Comparison of ENCODE assay signal across 8 cellular contexts in the genomic region with DNA sequence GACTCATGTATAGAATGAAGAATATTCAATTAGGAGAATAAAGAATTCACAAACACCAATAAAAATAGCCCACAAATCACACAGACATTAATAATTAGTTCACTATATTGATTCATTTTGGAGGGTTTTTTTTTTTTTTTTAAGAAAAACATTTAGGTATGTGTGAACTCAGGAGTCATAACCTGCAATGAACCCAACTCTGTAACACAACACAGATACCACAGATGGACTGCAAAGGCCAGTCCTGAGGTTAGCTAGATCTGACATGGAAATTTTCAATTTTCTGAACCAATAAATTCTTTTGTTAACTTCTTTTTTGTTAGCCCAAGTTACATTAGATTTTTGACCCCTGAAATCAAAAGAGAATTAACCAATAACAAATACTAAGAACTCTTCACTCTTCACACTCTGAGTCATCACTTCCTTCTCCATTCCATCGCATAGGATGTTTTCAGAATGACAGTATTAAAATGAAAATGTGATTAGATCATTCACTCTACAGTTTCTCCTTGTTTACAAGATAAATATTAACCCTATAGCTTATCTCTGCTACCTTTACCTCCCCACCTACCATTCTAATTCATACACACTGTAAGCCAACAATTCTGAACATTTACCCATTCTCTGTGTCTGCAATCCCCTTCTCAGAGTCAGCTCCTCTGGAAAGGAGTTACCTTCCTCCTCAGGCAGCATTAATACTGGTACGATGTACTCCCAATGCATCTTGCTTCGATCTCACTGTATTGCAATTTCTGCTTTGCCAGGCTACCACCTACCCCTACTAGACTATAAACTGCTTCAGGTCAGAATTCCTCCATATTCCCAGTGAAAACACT.
DNase-seq lines count a peak whose midpoint lies in the region; ATAC-seq and TF ChIP-seq lines count a peak whose summit lies in the region.

No MANE protein-coding gene starts in this region.

- no peaks in the 10 kb centered on the region for H3K36me3 ChIP-seq in mammary epithelial cell (ENCODE audit: insufficient read depth, low read length)

- TF ChIP-seq CTCF in AG10803 (conservative IDR thresholded peaks at IDR 0.05; ENCODE audit: low read length) (no peak), mammary epithelial cell (conservative IDR thresholded peaks at IDR 0.05 in 1 of 2, IDR thresholded peaks at IDR 0.05 in 1 of 2; ENCODE audit: extremely low read depth in 1 of 2, insufficient read depth in 1 of 2, low read depth in 1 of 2, low read length in 2 of 2) (no peak)

- peaks cover 7% of the 10 kb centered on the region for H3K4me1 ChIP-seq in mammary epithelial cell (ENCODE audit: insufficient read depth, low read length)

- H3K27ac ChIP-seq in mammary epithelial cell (ENCODE audit: insufficient read depth, low read depth, low read length) = no peak overlapping the region

- intact Hi-C loops in mammary epithelial cell (cut with micrococcal nuclease) = no loop called here

- no peaks in the 10 kb centered on the region for H4K20me1 ChIP-seq in mammary epithelial cell (ENCODE audit: insufficient read depth, low read length)

- H3K4me3 ChIP-seq in AG10803 (ENCODE audit: low read length) (no peak overlapping the region), mammary epithelial cell (replicated peaks in 1 of 3; ENCODE audit: insufficient read depth in 1 of 3, low read depth in 2 of 3, low read length in 3 of 3) (no peak overlapping the region)

- no peaks in the 10 kb centered on the region for H3K27me3 ChIP-seq in mammary epithelial cell (ENCODE audit: insufficient read depth, low read length)

- peak overlapping the region; percentile 23 for H2AFZ ChIP-seq in mammary epithelial cell (ENCODE audit: low read depth, low read length)

- H3K79me2 ChIP-seq in mammary epithelial cell (ENCODE audit: insufficient read depth, low read length) = no peaks in the 10 kb centered on the region

- CTCF ChIA-PET in mammary epithelial cell (lab: Charles Lee; ENCODE audit: low non-redundant PET) (no interaction called here), HEK293T (lab: Yijun Ruan, JAX) (interaction anchor here (0.6 kb wide), 1 partner anchor 291 kb away, joined by 3 read pairs; no protein-coding TSS in a partner anchor)

- POLR2A ChIA-PET in HEK293T (lab: Yijun Ruan, JAX) = no interaction called here

- peak overlapping the region; percentile 48 for H3K4me2 ChIP-seq in mammary epithelial cell (ENCODE audit: insufficient read depth, low read depth, low read length)

- dilution Hi-C loops in mammary epithelial cell (cut with HindIII; ENCODE audit: low sequenced_read_pairs) = no loop called here

- no peak overlapping the region for H3K9ac ChIP-seq in mammary epithelial cell (ENCODE audit: insufficient read depth, low read length)

- WGBS in mammary epithelial cell (ENCODE audit: low coverage, missing lambda C conversion rate) = 64% methylated on average over 3 of the region's 3 CpGs

- no TSS peak for BruUV-seq in mammary epithelial cell (replicated peaks; lab: Mats Ljungman, UMichigan)

- DNase-seq in AG10803 (ENCODE audit: low read depth) (peak; percentile 61), mammary epithelial cell (peak; percentile 56), cerebellar nuclear complex (lab: John Stamatoyannopoulos, UW) (no peak), GOT3 (lab: John Stamatoyannopoulos, UW) (no peak), HEK293T (ENCODE audit: extremely low spot score) (no peak), medulla oblongata (ENCODE audit: extremely low spot score) (no peak)

- H3K9me3 ChIP-seq in mammary epithelial cell (replicated peaks; ENCODE audit: insufficient read depth, low read length) = no peaks in the 10 kb centered on the region

- in situ Hi-C loops in mammary epithelial cell (cut with MboI; ENCODE audit: low sequenced_read_pairs in 2 of 2) = no loop called here

- ATAC-seq in GM21367 (IDR thresholded peaks at IDR 0.05; ENCODE audit: unreplicated experiment) = peak; percentile 68
- peak; percentile 84 for ATAC-seq in HG03469 (IDR thresholded peaks at IDR 0.05; ENCODE audit: unreplicated experiment)

TF ChIP-seq in HEK293T, 16 proteins besides CTCF, POLR2A, EP300 and RAD21:
- no peak for TF ChIP-seq SP1 (IDR thresholded peaks at IDR 0.05)
- TF ChIP-seq HDGF (IDR thresholded peaks at IDR 0.05; ENCODE audit: borderline replicate concordance) = no peak
- TF ChIP-seq TARDBP (IDR thresholded peaks at IDR 0.05) = no peak
- no peak for TF ChIP-seq NFRKB (IDR thresholded peaks at IDR 0.05)
- no peak for TF ChIP-seq ARNT (IDR thresholded peaks at IDR 0.05)
- no peak for TF ChIP-seq LEF1 (IDR thresholded peaks at IDR 0.05; ENCODE audit: borderline replicate concordance)
- no peak for TF ChIP-seq BHLHE40 (IDR thresholded peaks at IDR 0.05; ENCODE audit: borderline replicate concordance)
- TF ChIP-seq SUZ12 (IDR thresholded peaks at IDR 0.05) = no peak
- TF ChIP-seq, protein P1, sequence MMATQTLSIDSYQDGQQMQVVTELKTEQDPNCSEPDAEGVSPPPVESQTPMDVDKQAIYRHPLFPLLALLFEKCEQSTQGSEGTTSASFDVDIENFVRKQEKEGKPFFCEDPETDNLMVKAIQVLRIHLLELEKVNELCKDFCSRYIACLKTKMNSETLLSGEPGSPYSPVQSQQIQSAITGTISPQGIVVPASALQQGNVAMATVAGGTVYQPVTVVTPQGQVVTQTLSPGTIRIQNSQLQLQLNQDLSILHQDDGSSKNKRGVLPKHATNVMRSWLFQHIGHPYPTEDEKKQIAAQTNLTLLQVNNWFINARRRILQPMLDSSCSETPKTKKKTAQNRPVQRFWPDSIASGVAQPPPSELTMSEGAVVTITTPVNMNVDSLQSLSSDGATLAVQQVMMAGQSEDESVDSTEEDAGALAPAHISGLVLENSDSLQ (IDR thresholded peaks at IDR 0.05) = no peak
- no peak for TF ChIP-seq FOXA1 (IDR thresholded peaks at IDR 0.05)
- TF ChIP-seq FOXK2 (IDR thresholded peaks at IDR 0.05) = no peak
- no peak for TF ChIP-seq CTBP1 (IDR thresholded peaks at IDR 0.05; ENCODE audit: borderline replicate concordance)
- no peak for TF ChIP-seq ZNF384 (IDR thresholded peaks at IDR 0.05)
- TF ChIP-seq ELF4 (IDR thresholded peaks at IDR 0.05) = no peak
- TF ChIP-seq L3MBTL2 (conservative IDR thresholded peaks at IDR 0.05) = no peak
- TF ChIP-seq FOXM1 (IDR thresholded peaks at IDR 0.05; ENCODE audit: borderline replicate concordance) = no peak
TF ChIP-seq in HEK293T: peak in this region for 0.

Comparison
In these comparisons a context has a peak if more than half of its experiments do, and no peak if none do; other contexts are left out.
1. DNase-seq: peak in AG10803 (single experiment) and mammary epithelial cell (single experiment); none in cerebellar nuclear complex (0 of 2), GOT3 (single experiment), HEK293T (single experiment) and medulla oblongata (single experiment).